Comparison of ENCODE assay signal across 38 cellular contexts in the genomic region with DNA sequence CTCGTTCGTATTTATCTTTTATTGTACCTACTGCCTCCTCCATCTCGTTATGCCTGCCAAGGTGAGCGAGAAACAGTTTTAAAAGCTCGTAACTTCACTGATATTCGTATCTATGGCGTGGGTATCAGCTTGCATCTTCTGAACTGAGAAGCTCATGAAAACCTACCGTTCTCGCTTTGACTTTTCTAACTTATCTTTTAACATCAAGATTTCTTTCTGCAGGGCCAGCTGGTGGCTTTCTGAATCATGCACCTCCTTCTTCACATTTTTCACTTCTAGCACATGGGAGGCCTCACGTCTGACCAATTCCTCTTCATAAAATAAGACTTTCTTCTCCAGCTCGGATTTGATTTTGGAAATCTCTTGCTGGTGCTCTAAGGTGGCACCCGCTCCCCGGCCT. TPM values are rescaled to one million over a fixed set of nuclear protein-coding genes. Genes with fewer than 3 reads are reported as not detected.
"Had no signal": no experiment of that assay in that cellular context is flagged by ENCODE, and none has a peak within 500 bp of the region (broad histone marks: within the 10 kb centered on the region; RNA-seq: fewer than 3 reads in every experiment).

No MANE protein-coding gene starts in this region.

- H3K27me3 ChIP-seq: MG63 had no signal

- DNase-seq: Karpas-422, Kasumi-1, MG63, MM.1S, MV-4-11, NCI-H1048, NCI-H1092, NCI-H1092 treated with DMSO at 0.1 percent for 48 hours, NCI-H1105, NCI-H1105 treated with DMSO at 0.1 percent for 48 hours, NCI-H1417, NCI-H1417 treated with DMSO at 0.1 percent for 48 hours, NCI-H1436, NCI-H1436 treated with DMSO at 0.1 percent for 48 hours, NCI-H146, NCI-H1694, NCI-H1694 treated with DMSO at 0.1 percent for 48 hours, NCI-H187, NCI-H187 treated with DMSO at 0.1 percent for 48 hours, NCI-H1930, NCI-H2029, NCI-H2029 treated with DMSO at 0.1 percent for 48 hours, NCI-H2081, NCI-H2081 treated with DMSO at 0.1 percent for 48 hours, NCI-H2107, NCI-H2171, NCI-H2171 treated with DMSO at 0.1 percent for 48 hours, NCI-H2227 treated with DMSO at 0.1 percent for 48 hours, NCI-H226, NCI-H345, NCI-H446, NCI-H446 treated with DMSO at 0.1 percent for 48 hours, NCI-H510A, NCI-H510A treated with DMSO at 0.1 percent for 48 hours, NCI-H524 had no signal

- H3K9me3 ChIP-seq: MG63 had no signal

- H3K4me3 ChIP-seq: MG63 had no signal

RNA-seq across cellular contexts. Expression of a gene that starts 45.8 kb away (rescaled TPM):
- total RNA-seq: LHCN-M2, M059J, MCF 10A had no signal
